In genomic region chr9:90995516-90995915, GRCh38 we compare ENCODE assay signal across 20 cellular contexts.
DNase-seq lines count a peak whose midpoint lies in the region; FAIRE-seq and TF ChIP-seq lines count a peak whose summit lies in the region.
"Had no signal": no experiment of that assay in that cellular context is flagged by ENCODE, and none has a peak within 500 bp of the region (broad histone marks: within the 10 kb centered on the region; RNA-seq: fewer than 3 reads in every experiment).

No MANE protein-coding gene starts in this region.

- H3K14ac ChIP-seq in H1 (ENCODE audit: insufficient read length), result no peak overlapping the region

- H3K4me1 Mint-ChIP-seq in MCF 10A (ENCODE audit: insufficient read depth, unreplicated experiment), result peaks cover 62% of the 10 kb centered on the region

- no peak for TF ChIP-seq CTCF in MCF 10A (IDR thresholded peaks at IDR 0.05; ENCODE audit: unreplicated experiment)
- TF ChIP-seq CTCF in breast epithelium (IDR thresholded peaks at IDR 0.05), result no peak
- no peak for TF ChIP-seq CTCF in H1 (IDR thresholded peaks at IDR 0.05; ENCODE audit: control extremely low read depth in 1 of 3, insufficient read depth in 1 of 3, low read depth in 1 of 3, low read length in 3 of 3)
- TF ChIP-seq CTCF in smooth muscle cell (IDR thresholded peaks at IDR 0.05; ENCODE audit: borderline replicate concordance, insufficient read depth, poor library complexity, severe bottlenecking), result no peak
- no peak for TF ChIP-seq CTCF in BE2C (IDR thresholded peaks at IDR 0.05; ENCODE audit: low read depth, low read length)

- H4K20me1 ChIP-seq in H1 (replicated peaks in 1 of 2; ENCODE audit: control insufficient read depth in 1 of 2, insufficient read depth in 2 of 2, low read length in 2 of 2), result no peaks in the 10 kb centered on the region
- no peaks in the 10 kb centered on the region for H4K20me1 ChIP-seq in smooth muscle cell (ENCODE audit: low read depth)
- H4K20me1 ChIP-seq: BLaER1 treated with 17β-estradiol and CSF1 and Interleukin-3, amounts not matched to agents 10 nM and 100 nM had no signal

- H3K79me2 ChIP-seq in H1 (ENCODE audit: control insufficient read depth in 1 of 2, insufficient read depth in 2 of 2, low read length in 2 of 2), result no peaks in the 10 kb centered on the region
- H3K79me2 ChIP-seq in smooth muscle cell (ENCODE audit: low read depth), result no peaks in the 10 kb centered on the region

- intact Hi-C loops in MCF 10A (cut with micrococcal nuclease) (no loop called here), breast epithelium (cut with DNase I; ENCODE audit: low total_unique reads) (no loop called here)

- H3K4me2 ChIP-seq in H1 (ENCODE audit: insufficient read depth in 1 of 2, low read depth in 2 of 2, low read length in 2 of 2) (peak overlapping the region in 1 of 2 experiments; percentile 28; a peak in 1 of 4 replicates), smooth muscle cell (no peak overlapping the region)
- H3K4me2 ChIP-seq: A549 had no signal

- peaks cover 9% of the 10 kb centered on the region for H3F3A ChIP-seq in smooth muscle cell (ENCODE audit: low read depth)

- no peak overlapping the region; the same call in 1 of the 2 replicates for H3K18ac ChIP-seq in H1 (ENCODE audit: extremely low read depth, low read length)

- DNase-seq in MCF 10A (ENCODE audit: unreplicated experiment) (no peak), breast epithelium (ENCODE audit: low spot score in 2 of 2) (no peak), H1 (ENCODE audit: low read depth in 1 of 2, low spot score in 2 of 2) (no peak), fibroblast of peridontal ligament (ENCODE audit: extremely low read depth) (peak; percentile 56), smooth muscle cell (lab: John Stamatoyannopoulos, UW; ENCODE audit: unreplicated experiment) (no peak), BE2C (no peak), HUDEP-2 (lab: John Stamatoyannopoulos, UW; ENCODE audit: unreplicated experiment in 76 of 76) (no peak)
- DNase-seq: Calu3; CD8-positive, alpha-beta T cell; DMS53; DND-41; EL; HCEC 1CT had no signal

- no peak overlapping the region for H4K91ac ChIP-seq in H1 (replicated peaks; ENCODE audit: insufficient read length, low read length)

- H3K36me3 ChIP-seq in breast epithelium (no peaks in the 10 kb centered on the region), H1 (ENCODE audit: control insufficient read depth in 2 of 4, insufficient read depth in 4 of 4, low read length in 3 of 4) (no peaks in the 10 kb centered on the region), thymus (ENCODE audit: control insufficient read depth, insufficient read depth) (no peaks in the 10 kb centered on the region), smooth muscle cell (ENCODE audit: low read depth) (no peaks in the 10 kb centered on the region), BE2C (no peaks in the 10 kb centered on the region)
- H3K36me3 ChIP-seq: BLaER1 treated with 17β-estradiol and CSF1 and Interleukin-3, amounts not matched to agents 10 nM and 100 nM had no signal

- H3K23ac ChIP-seq in H1 (ENCODE audit: insufficient read length), result no peak overlapping the region

- H2AK5ac ChIP-seq in H1 (ENCODE audit: low read depth, low read length), result no peak overlapping the region

- H3K36me3 Mint-ChIP-seq in MCF 10A (ENCODE audit: insufficient read depth, unreplicated experiment), result no peaks in the 10 kb centered on the region
- H3K36me3 Mint-ChIP-seq: CD8-positive, alpha-beta T cell had no signal

- no peaks in the 10 kb centered on the region; the same call in 1 of the 2 replicates for H3K23me2 ChIP-seq in H1 (ENCODE audit: low read depth, low read length)

- CTCF ChIA-PET in MCF 10A (lab: Yijun Ruan, JAX), result interaction anchor here (0.5 to 0.9 kb wide), 5 partner anchors 10 to 539 kb away, joined by 3 to 6 read pairs (median 4); no protein-coding TSS in a partner anchor
- CTCF ChIA-PET in H1 (lab: Charles Lee; ENCODE audit: partially characterized antibody), result interaction anchor here (1.6 kb wide), 2 partner anchors 9 to 11 kb away, joined by 4 to 5 read pairs; no protein-coding TSS in a partner anchor

- no peaks in the 10 kb centered on the region for H3K9me3 Mint-ChIP-seq in MCF 10A (ENCODE audit: unreplicated experiment)

- H3K27me3 ChIP-seq in breast epithelium, result no peaks in the 10 kb centered on the region
- no peaks in the 10 kb centered on the region for H3K27me3 ChIP-seq in H1 (replicated peaks in 1 of 4; ENCODE audit: control insufficient read depth in 3 of 4, extremely low read depth in 1 of 4, insufficient read depth in 3 of 4, low read length in 3 of 4)
- H3K27me3 ChIP-seq in thymus (ENCODE audit: control insufficient read depth, insufficient read depth), result no peaks in the 10 kb centered on the region
- no peaks in the 10 kb centered on the region for H3K27me3 ChIP-seq in smooth muscle cell (ENCODE audit: low read depth)
- no peaks in the 10 kb centered on the region for H3K27me3 ChIP-seq in BE2C
- H3K27me3 ChIP-seq: BLaER1 treated with 17β-estradiol and CSF1 and Interleukin-3, amounts not matched to agents 10 nM and 100 nM had no signal

- no peak overlapping the region for H2BK5ac ChIP-seq in H1 (ENCODE audit: low read depth, low read length)

- H3K9me3 ChIP-seq in breast epithelium, result no peaks in the 10 kb centered on the region
- no peaks in the 10 kb centered on the region for H3K9me3 ChIP-seq in H1 (ENCODE audit: insufficient read depth in 2 of 2, low read depth in 1 of 2, low read length in 1 of 2)
- H3K9me3 ChIP-seq in thymus (ENCODE audit: control insufficient read depth), result no peaks in the 10 kb centered on the region
- no peaks in the 10 kb centered on the region for H3K9me3 ChIP-seq in smooth muscle cell (replicated peaks; ENCODE audit: low read depth)
- H3K9me3 ChIP-seq in BE2C, result no peaks in the 10 kb centered on the region; the same call in 1 of the 2 replicates

- H3K4me1 ChIP-seq in breast epithelium (no peaks in the 10 kb centered on the region), H1 (replicated peaks in 1 of 4; ENCODE audit: control insufficient read depth in 3 of 4, insufficient read depth in 4 of 4, low read length in 3 of 4) (peaks cover 2 to 7% (median 3%) of the 10 kb centered on the region in 4 experiments; a peak in 4 of 7 replicates), thymus (ENCODE audit: control insufficient read depth, insufficient read depth, low read length) (no peaks in the 10 kb centered on the region), smooth muscle cell (ENCODE audit: low read depth) (no peaks in the 10 kb centered on the region), BE2C (no peaks in the 10 kb centered on the region)

- no peak overlapping the region for H2BK12ac ChIP-seq in H1 (ENCODE audit: low read depth, low read length)

- 95% methylated on average over 2 of the region's 2 CpGs; no CpG with 5 or more reads in 1 of the 2 experiments for WGBS in H1 (ENCODE audit: extremely low coverage in 1 of 2, insufficient coverage in 1 of 2, insufficient read length in 1 of 2, insufficient replicate concordance in 2 of 2, low coverage in 1 of 2, low lambda C conversion rate in 2 of 2, missing lambda C conversion rate in 1 of 2), 2 experiments
- WGBS in thymus, result 94% methylated on average over 2 of the region's 2 CpGs
- WGBS in smooth muscle cell (ENCODE audit: low lambda C conversion rate), result 94% methylated on average over 2 of the region's 2 CpGs

- no peak overlapping the region for H3K56ac ChIP-seq in H1 (replicated peaks; ENCODE audit: insufficient read length, low read depth, low read length)

- H4K8ac ChIP-seq in H1 (ENCODE audit: extremely low read depth, insufficient read depth, low read length), result no peak overlapping the region

- H3K27ac Mint-ChIP-seq in MCF 10A (ENCODE audit: low read depth, unreplicated experiment), result peak overlapping the region; percentile 67
- H3K27ac Mint-ChIP-seq: CD8-positive, alpha-beta T cell had no signal

- H2AFZ ChIP-seq in H1 (ENCODE audit: low read length), result no peak overlapping the region
- no peak overlapping the region for H2AFZ ChIP-seq in smooth muscle cell (ENCODE audit: low read depth)

- no peak overlapping the region for H2BK20ac ChIP-seq in H1 (ENCODE audit: low read length)

- H3K79me1 ChIP-seq in H1 (ENCODE audit: low read depth, low read length), result no peaks in the 10 kb centered on the region

- H3K27me3 Mint-ChIP-seq in MCF 10A (ENCODE audit: insufficient read depth, unreplicated experiment), result no peaks in the 10 kb centered on the region

- H3K4me3 Mint-ChIP-seq in MCF 10A (ENCODE audit: unreplicated experiment), result no peak overlapping the region
- H3K4me3 Mint-ChIP-seq: CD8-positive, alpha-beta T cell had no signal

- no peak overlapping the region for H3K27ac ChIP-seq in breast epithelium
- H3K27ac ChIP-seq in H1 (ENCODE audit: low read depth, low read length), result 0 out of 2 replicates have a peak overlapping the region, but pooled peaks have one; percentile 12
- peak overlapping the region; percentile 54 for H3K27ac ChIP-seq in thymus (ENCODE audit: low read depth)
- H3K27ac ChIP-seq in smooth muscle cell (ENCODE audit: low read depth), result no peak overlapping the region
- H3K27ac ChIP-seq: 22Rv1; A549; BLaER1 treated with 17β-estradiol and CSF1 and Interleukin-3, amounts not matched to agents 10 nM and 100 nM had no signal

- TF ChIP-seq RAD21 in H1 (IDR thresholded peaks at IDR 0.05 in 1 of 2, conservative IDR thresholded peaks at IDR 0.05 in 1 of 2; ENCODE audit: low read depth in 2 of 2, low read length in 2 of 2), result no peak

- no peak for TF ChIP-seq EP300 in H1 (IDR thresholded peaks at IDR 0.05; ENCODE audit: borderline replicate concordance in 1 of 2, low read depth in 2 of 2, low read length in 2 of 2)

- H3K9ac ChIP-seq in H1 (replicated peaks in 1 of 4; ENCODE audit: extremely low read depth in 1 of 4, low read depth in 3 of 4, low read length in 3 of 4) (no peak overlapping the region), smooth muscle cell (ENCODE audit: low read depth) (no peak overlapping the region)
- H3K9ac ChIP-seq: BLaER1 treated with 17β-estradiol and CSF1 and Interleukin-3, amounts not matched to agents 10 nM and 100 nM had no signal

- no peak for TF ChIP-seq POLR2A in breast epithelium (IDR thresholded peaks at IDR 0.05)
- no peak for TF ChIP-seq POLR2A in H1 (IDR thresholded peaks at IDR 0.05; ENCODE audit: control extremely low read depth in 1 of 2, low read depth in 2 of 2, low read length in 2 of 2)

- H2BK120ac ChIP-seq in H1 (replicated peaks; ENCODE audit: low read depth, low read length), result no peak overlapping the region

- no peak overlapping the region for H3K4ac ChIP-seq in H1 (replicated peaks; ENCODE audit: insufficient read length, low read depth, low read length)

- no peak overlapping the region for H2BK15ac ChIP-seq in H1 (ENCODE audit: low read length)

- no TSS peak for BruUV-seq in MCF 10A (replicated peaks; lab: Mats Ljungman, UMichigan)

- POLR2A ChIA-PET in MCF 10A (lab: Yijun Ruan, JAX) (interaction anchor here (1.2 to 3.1 kb wide), 7 partner anchors 9 to 429 kb away, joined by 3 to 21 read pairs (median 8); partner anchors contain the start of gene NFIL3), H1 (lab: Charles Lee; ENCODE audit: partially characterized antibody) (no interaction called here)

- H4K5ac ChIP-seq in H1 (ENCODE audit: insufficient read length, low read depth, low read length), result no peak overlapping the region

- no peak for FAIRE-seq in H1 (lab: Jason Lieb, UNC)
- FAIRE-seq: A549, GM12878, H54, K562 had no signal

- H3K4me3 ChIP-seq in breast epithelium (no peak overlapping the region), H1 (ENCODE audit: extremely low read depth in 1 of 4, insufficient read depth in 2 of 4, low read depth in 3 of 4, low read length in 4 of 4) (no peak overlapping the region), thymus (ENCODE audit: low read length) (no peak overlapping the region), smooth muscle cell (no peak overlapping the region), BE2C (ENCODE audit: low read depth, low read length) (no peak overlapping the region)
- H3K4me3 ChIP-seq: A549; BLaER1 treated with 17β-estradiol and CSF1 and Interleukin-3, amounts not matched to agents 10 nM and 100 nM; GM12878; K562 had no signal

Comparison
In these comparisons a context has a peak if more than half of its experiments do, and no peak if none do; other contexts are left out.
1. H3K27ac ChIP-seq: peak in H1 (single experiment) and thymus (single experiment); none in breast epithelium (0 of 2) and smooth muscle cell (single experiment).